In the genomic region with DNA sequence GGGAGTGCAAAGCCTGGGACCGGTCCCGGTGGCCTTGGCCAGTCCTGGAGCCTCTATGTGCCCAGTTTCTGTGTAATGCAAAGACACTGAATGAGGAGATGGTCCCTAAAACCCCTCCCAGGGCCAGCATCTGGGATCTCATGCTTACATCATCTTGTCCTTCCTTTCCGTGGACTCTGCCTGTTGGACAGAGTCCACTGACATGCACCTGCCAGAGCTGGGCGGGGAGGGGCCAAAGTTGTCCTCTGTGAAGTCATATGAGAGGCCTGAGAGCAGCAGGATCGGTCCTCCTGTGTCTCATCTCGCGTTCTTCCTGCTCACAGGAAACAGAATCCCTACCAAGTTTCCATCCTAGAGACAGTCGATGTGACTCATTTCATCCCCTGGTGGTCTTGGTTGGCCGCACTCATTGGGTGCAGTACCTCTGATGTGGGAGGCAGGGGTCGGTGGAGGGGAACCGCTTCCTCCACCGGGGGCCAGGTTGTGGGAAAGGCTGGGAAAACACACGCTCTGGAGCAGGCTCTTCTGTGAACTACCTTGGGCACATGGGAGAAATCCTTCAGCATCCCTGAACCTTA, we compare ENCODE assay signal across 16 cellular contexts.
DNase-seq lines count a peak whose midpoint lies in the region; ATAC-seq and TF ChIP-seq lines count a peak whose summit lies in the region.
"Had no signal": no experiment of that assay in that cellular context is flagged by ENCODE, and none has a peak within 500 bp of the region (broad histone marks: within the 10 kb centered on the region; RNA-seq: fewer than 3 reads in every experiment).

No MANE protein-coding gene starts in this region.

- intact Hi-C loops in posterior vena cava (cut with DNase I): loop anchor here (5.0 to 10.0 kb wide), 4 partner anchors 189 to 639 kb away; no protein-coding TSS in a partner anchor

- H3K4me3 ChIP-seq in NT2/D1 (ENCODE audit: insufficient read length, low read depth): no peak overlapping the region
- H3K4me3 ChIP-seq: suprapubic skin had no signal

- H3K9me3 ChIP-seq in NT2/D1 (ENCODE audit: insufficient read depth, low read length): no peaks in the 10 kb centered on the region
- H3K9me3 ChIP-seq: pancreas, suprapubic skin had no signal

- H3K4me1 ChIP-seq in NT2/D1 (ENCODE audit: insufficient read depth, insufficient read length): peaks cover 2% of the 10 kb centered on the region
- H3K4me1 ChIP-seq: pancreas had no signal

- peak overlapping the region; percentile 50 for H3K9ac ChIP-seq in NT2/D1 (ENCODE audit: insufficient read length, low read depth)
- H3K9ac ChIP-seq: GM23248 had no signal

- peaks cover 8% of the 10 kb centered on the region for H3K27me3 Mint-ChIP-seq in glutamatergic neuron (ENCODE audit: unreplicated experiment)
- peaks cover 58% of the 10 kb centered on the region for H3K27me3 Mint-ChIP-seq in neural crest cell (ENCODE audit: low read depth)

- no peaks in the 10 kb centered on the region for H3K36me3 ChIP-seq in NT2/D1 (ENCODE audit: insufficient read depth, insufficient read length, low read length)
- H3K36me3 ChIP-seq: pancreas, suprapubic skin had no signal

- no peak for TF ChIP-seq POLR2A in erythroblast (IDR thresholded peaks at IDR 0.05; ENCODE audit: low read length)

- H3K9me3 Mint-ChIP-seq in glutamatergic neuron (ENCODE audit: unreplicated experiment) (peaks cover 8% of the 10 kb centered on the region), neural crest cell (peaks cover 4% of the 10 kb centered on the region)
- H3K9me3 Mint-ChIP-seq: activated CD4-positive, alpha-beta memory T cell treated with anti-CD3 and anti-CD28 coated beads, Interleukin-2, amount 10 ng/mL, durations not matched to agents 7 days and 5 days; activated T-cell treated with anti-CD3 and anti-CD28 coated beads, Interleukin-2, amount 50 U/mL, for 24 hours; immature natural killer cell had no signal

- H3K4me1 Mint-ChIP-seq in glutamatergic neuron (ENCODE audit: low read depth, unreplicated experiment) (peaks cover 25% of the 10 kb centered on the region), neural crest cell (no peaks in the 10 kb centered on the region)
- H3K4me1 Mint-ChIP-seq: activated CD4-positive, alpha-beta memory T cell treated with anti-CD3 and anti-CD28 coated beads, Interleukin-2, amount 10 ng/mL, durations not matched to agents 7 days and 5 days; immature natural killer cell had no signal

- H3K4me3 Mint-ChIP-seq in glutamatergic neuron (ENCODE audit: unreplicated experiment) (peak overlapping the region; percentile 39), neural crest cell (no peak overlapping the region)
- H3K4me3 Mint-ChIP-seq: activated CD4-positive, alpha-beta memory T cell treated with anti-CD3 and anti-CD28 coated beads, Interleukin-2, amount 10 ng/mL, durations not matched to agents 7 days and 5 days; activated T-cell treated with anti-CD3 and anti-CD28 coated beads, Interleukin-2, amount 50 U/mL, for 24 hours; immature natural killer cell had no signal

- H3K27ac Mint-ChIP-seq in glutamatergic neuron (ENCODE audit: unreplicated experiment): no peak overlapping the region
- H3K27ac Mint-ChIP-seq in neural crest cell (ENCODE audit: unreplicated experiment): peak overlapping the region; percentile 62
- H3K27ac Mint-ChIP-seq: activated CD4-positive, alpha-beta memory T cell treated with anti-CD3 and anti-CD28 coated beads, Interleukin-2, amount 10 ng/mL, durations not matched to agents 7 days and 5 days; activated T-cell treated with anti-CD3 and anti-CD28 coated beads, Interleukin-2, amount 50 U/mL, for 24 hours; immature natural killer cell had no signal

- peaks cover 70% of the 10 kb centered on the region for H3K27me3 ChIP-seq in NT2/D1 (ENCODE audit: insufficient read depth, insufficient read length)

- peaks cover 3% of the 10 kb centered on the region for H3K36me3 Mint-ChIP-seq in glutamatergic neuron (ENCODE audit: unreplicated experiment)
- no peaks in the 10 kb centered on the region for H3K36me3 Mint-ChIP-seq in neural crest cell (ENCODE audit: low read depth)
- H3K36me3 Mint-ChIP-seq: immature natural killer cell had no signal

- TF ChIP-seq CTCF in glutamatergic neuron (IDR thresholded peaks at IDR 0.05; ENCODE audit: partially characterized antibody, unreplicated experiment) (no peak), neural crest cell (conservative IDR thresholded peaks at IDR 0.05) (no peak)

- no peak for ATAC-seq in GM18517 (IDR thresholded peaks at IDR 0.05; ENCODE audit: unreplicated experiment)

- DNase-seq in Daoy (ENCODE audit: low read depth): peak; percentile 49
- no peak for DNase-seq in NT2/D1 (ENCODE audit: low read depth, low spot score)
- no peak for DNase-seq in glutamatergic neuron
- DNase-seq in neural crest cell (ENCODE audit: low read depth, low spot score): no peak
- DNase-seq in erythroblast (lab: John Stamatoyannopoulos, UW): no peak
- no peak for DNase-seq in posterior vena cava (ENCODE audit: low spot score)
- DNase-seq in dedifferentiated amniotic fluid mesenchymal stem cell (ENCODE audit: extremely low spot score): no peak
- DNase-seq: activated naive CD4-positive, alpha-beta T cell treated with anti-CD3 and anti-CD28 coated beads, Interleukin-2, amount 50 U/mL, for 16 hours; immature natural killer cell; NK-92 treated with Interleukin-12 subunit alpha and Interleukin-12 subunit beta, amount 100 ng/mL, for 24 hours had no signal
